Comparison of ENCODE assay signal across 25 cellular contexts in genomic region chr17:61996916-61997605, GRCh38.
DNase-seq lines count a peak whose midpoint lies in the region; ATAC-seq and TF ChIP-seq lines count a peak whose summit lies in the region.
"Had no signal": no experiment of that assay in that cellular context is flagged by ENCODE, and none has a peak within 500 bp of the region (broad histone marks: within the 10 kb centered on the region; RNA-seq: fewer than 3 reads in every experiment).

No MANE protein-coding gene starts in this region.

- 80 to 94% methylated on average over 1 to 4 of the region's 4 CpGs for WGBS in endodermal cell (ENCODE audit: insufficient coverage in 1 of 2, insufficient read length in 1 of 2), 2 experiments
- 62% methylated on average over 4 of the region's 4 CpGs for WGBS in esophagus muscularis mucosa

- peaks cover 1% of the 10 kb centered on the region for H3K4me1 Mint-ChIP-seq in endodermal cell
- H3K4me1 Mint-ChIP-seq in osteocyte (ENCODE audit: unreplicated experiment), result peaks cover 23% of the 10 kb centered on the region

- no peaks in the 10 kb centered on the region for H3K9me3 Mint-ChIP-seq in endodermal cell
- H3K9me3 Mint-ChIP-seq in osteocyte (ENCODE audit: unreplicated experiment), result no peaks in the 10 kb centered on the region
- H3K9me3 Mint-ChIP-seq: activated CD4-positive, alpha-beta memory T cell treated with anti-CD3 and anti-CD28 coated beads, Interleukin-2, amount 10 ng/mL, durations not matched to agents 7 days and 5 days; activated T-helper 2 cell treated with anti-CD3 and anti-CD28 coated beads, Interferon-gamma antibody, Interleukin-2, Interleukin-4, amounts not matched to agents 10 μg/mL and 5 μg/mL and 100 μg/mL, durations not matched to agents 14 hours and 24 hours and 36 hours had no signal

- H3K36me3 ChIP-seq in endodermal cell (ENCODE audit: control insufficient read depth, insufficient read depth, low read length) (peaks cover 56% of the 10 kb centered on the region), Peyer's patch (peaks cover 0 to 36% (median 0%) of the 10 kb centered on the region in 3 donors), esophagus muscularis mucosa (peaks cover 8 to 36% (median 24%) of the 10 kb centered on the region in 4 donors)

- no peak for TF ChIP-seq POLR2A in Peyer's patch (IDR thresholded peaks at IDR 0.05)
- TF ChIP-seq POLR2A in esophagus muscularis mucosa (IDR thresholded peaks at IDR 0.05; ENCODE audit: low read depth), result no peak

- TF ChIP-seq EP300 in esophagus muscularis mucosa (IDR thresholded peaks at IDR 0.05), result no peak

- H3K27ac Mint-ChIP-seq in endodermal cell (peak overlapping the region; percentile 46), osteocyte (ENCODE audit: unreplicated experiment) (peak overlapping the region; percentile 63)
- H3K27ac Mint-ChIP-seq: activated CD4-positive, alpha-beta memory T cell treated with anti-CD3 and anti-CD28 coated beads, Interleukin-2, amount 10 ng/mL, durations not matched to agents 7 days and 5 days; activated T-helper 2 cell treated with anti-CD3 and anti-CD28 coated beads, Interferon-gamma antibody, Interleukin-2, Interleukin-4, amounts not matched to agents 10 μg/mL and 5 μg/mL and 100 μg/mL, durations not matched to agents 14 hours and 24 hours and 36 hours had no signal

- H3K4me3 Mint-ChIP-seq in endodermal cell (no peak overlapping the region), osteocyte (ENCODE audit: unreplicated experiment) (no peak overlapping the region)
- H3K4me3 Mint-ChIP-seq: activated CD4-positive, alpha-beta memory T cell treated with anti-CD3 and anti-CD28 coated beads, Interleukin-2, amount 10 ng/mL, durations not matched to agents 7 days and 5 days; activated naive CD8-positive, alpha-beta T cell had no signal

- H3K36me3 Mint-ChIP-seq in endodermal cell (ENCODE audit: low read depth) (peaks cover 47% of the 10 kb centered on the region), osteocyte (ENCODE audit: unreplicated experiment) (peaks cover 35% of the 10 kb centered on the region)

- H3K4me1 ChIP-seq in endodermal cell (ENCODE audit: control insufficient read depth, insufficient read depth, low read length) (no peaks in the 10 kb centered on the region), Peyer's patch (peaks cover 0 to 6% (median 0%) of the 10 kb centered on the region in 4 donors), esophagus muscularis mucosa (peaks cover 24 to 47% (median 37%) of the 10 kb centered on the region in 4 donors)
- H3K4me1 ChIP-seq: Caco-2, upper lobe of right lung had no signal

- no peak overlapping the region for H3K9ac ChIP-seq in endodermal cell (ENCODE audit: extremely low read depth, low read length, poor library complexity, severe bottlenecking)

- H3K27me3 ChIP-seq in endodermal cell (ENCODE audit: control insufficient read depth, insufficient read depth, low read length, poor library complexity, severe bottlenecking) (no peaks in the 10 kb centered on the region), Peyer's patch (no peaks in the 10 kb centered on the region), esophagus muscularis mucosa (no peaks in the 10 kb centered on the region)
- H3K27me3 ChIP-seq: gastroesophageal sphincter, upper lobe of right lung had no signal

- H3K27ac ChIP-seq in 22Rv1, result peak overlapping the region; percentile 31
- H3K27ac ChIP-seq in endodermal cell (ENCODE audit: low read depth, low read length), result no peak overlapping the region
- H3K27ac ChIP-seq in Peyer's patch, result no peak overlapping the region
- H3K27ac ChIP-seq in esophagus muscularis mucosa (replicated peaks in 1 of 4), result no peak overlapping the region
- H3K27ac ChIP-seq: gastroesophageal sphincter, lower lobe of right lung, upper lobe of right lung had no signal

- no peak for ATAC-seq in GM19351 (IDR thresholded peaks at IDR 0.05; ENCODE audit: unreplicated experiment)
- ATAC-seq: gastroesophageal sphincter, HepG2 had no signal

- no peak for TF ChIP-seq CTCF in 22Rv1 (IDR thresholded peaks at IDR 0.05)
- no peak for TF ChIP-seq CTCF in LNCaP clone FGC (IDR thresholded peaks at IDR 0.05; ENCODE audit: control insufficient read depth, extremely low read depth, insufficient read depth)
- TF ChIP-seq CTCF in endodermal cell (conservative IDR thresholded peaks at IDR 0.05), result no peak
- no peak for TF ChIP-seq CTCF in osteocyte (IDR thresholded peaks at IDR 0.05)
- no peak for TF ChIP-seq CTCF in Peyer's patch (IDR thresholded peaks at IDR 0.05)
- no peak for TF ChIP-seq CTCF in esophagus muscularis mucosa (IDR thresholded peaks at IDR 0.05)

- intact Hi-C loops in esophagus muscularis mucosa (cut with DNase I), result no loop called here

- peak overlapping the region; percentile 26; the same call in 1 of the 2 replicates for H3K4me3 ChIP-seq in LNCaP clone FGC (ENCODE audit: low read depth, low read length)
- no peak overlapping the region for H3K4me3 ChIP-seq in endodermal cell (ENCODE audit: low read length)
- no peak overlapping the region for H3K4me3 ChIP-seq in Peyer's patch
- H3K4me3 ChIP-seq in esophagus muscularis mucosa, result no peak overlapping the region
- H3K4me3 ChIP-seq: gastroesophageal sphincter, lower lobe of right lung, upper lobe of right lung had no signal

- H3K27me3 Mint-ChIP-seq in endodermal cell (ENCODE audit: insufficient read depth) (no peaks in the 10 kb centered on the region), osteocyte (ENCODE audit: unreplicated experiment) (no peaks in the 10 kb centered on the region)
- H3K27me3 Mint-ChIP-seq: activated CD4-positive, alpha-beta memory T cell treated with anti-CD3 and anti-CD28 coated beads, Interleukin-2, amount 10 ng/mL, durations not matched to agents 7 days and 5 days; activated naive CD8-positive, alpha-beta T cell had no signal

- H3K9me3 ChIP-seq in endodermal cell (ENCODE audit: control insufficient read depth, low read length) (no peaks in the 10 kb centered on the region), Peyer's patch (no peaks in the 10 kb centered on the region), esophagus muscularis mucosa (no peaks in the 10 kb centered on the region)
- H3K9me3 ChIP-seq: Caco-2, gastroesophageal sphincter, lower lobe of right lung, upper lobe of right lung had no signal

- DNase-seq in LNCaP clone FGC (ENCODE audit: low read depth) (no peak), endodermal cell (no peak), osteocyte (ENCODE audit: extremely low spot score, unreplicated experiment) (no peak), NCI-H2227 treated with DMSO at 0.1 percent for 48 hours (lab: John Stamatoyannopoulos, UW) (no peak), Peyer's patch (no peak), esophagus muscularis mucosa (ENCODE audit: extremely low spot score) (no peak)
- DNase-seq: ACHN; activated CD4-positive, alpha-beta memory T cell treated with anti-CD3 and anti-CD28 coated beads, Interleukin-2, amount 10 ng/mL, durations not matched to agents 7 days and 5 days; activated CD4-positive, CD25-positive, alpha-beta regulatory T cell treated with anti-CD3 and anti-CD28 coated beads, Interleukin-2, amount 50 U/mL, for 72 hours; Caco-2; DND-41; effector CD4-positive, alpha-beta T cell; erythroblast; hypothalamus; lower lobe of right lung; NCI-H1092 treated with DMSO at 0.1 percent for 48 hours; NCI-H1930; substantia nigra; upper lobe of right lung had no signal
